Comparison of ENCODE assay signal across 1 cellular context in the genomic region with DNA sequence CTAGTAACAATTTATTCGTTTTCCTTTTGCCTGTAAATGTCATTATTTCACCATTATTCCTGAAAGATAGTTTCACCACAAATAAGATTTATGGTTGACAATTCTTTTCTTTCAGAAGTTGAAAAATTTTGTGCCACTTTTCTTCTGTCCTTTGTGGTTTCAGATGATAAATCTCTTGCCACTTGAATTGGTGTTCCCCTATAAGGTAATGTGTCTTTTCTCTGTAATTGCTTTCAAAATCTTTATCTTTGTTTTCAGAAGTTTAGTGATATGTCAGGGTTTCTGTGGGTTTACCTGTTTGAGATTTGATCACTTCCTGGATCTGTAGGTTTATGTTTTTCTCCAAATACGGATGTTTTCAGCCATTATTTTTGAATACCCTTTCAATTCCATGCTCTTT.
TF ChIP-seq lines count a peak whose summit lies in the region.

No MANE protein-coding gene starts in this region.

TF ChIP-seq in K562, 482 proteins besides CTCF, POLR2A, EP300 and RAD21:
- TF ChIP-seq PKNOX1 (IDR thresholded peaks at IDR 0.05) (peak; percentile 17; the same call in 1 of the 2 replicates), MEIS2 (IDR thresholded peaks at IDR 0.05; ENCODE audit: partially characterized antibody) (peak; percentile 60), SRF (CRISPR knock-in tag; IDR thresholded peaks at IDR 0.05) (peak in 1 of 2 experiments; percentile 29; a peak in 1 of 4 replicates), ZEB2 (IDR thresholded peaks at IDR 0.05) (no peak)
- TF ChIP-seq, protein P1, sequence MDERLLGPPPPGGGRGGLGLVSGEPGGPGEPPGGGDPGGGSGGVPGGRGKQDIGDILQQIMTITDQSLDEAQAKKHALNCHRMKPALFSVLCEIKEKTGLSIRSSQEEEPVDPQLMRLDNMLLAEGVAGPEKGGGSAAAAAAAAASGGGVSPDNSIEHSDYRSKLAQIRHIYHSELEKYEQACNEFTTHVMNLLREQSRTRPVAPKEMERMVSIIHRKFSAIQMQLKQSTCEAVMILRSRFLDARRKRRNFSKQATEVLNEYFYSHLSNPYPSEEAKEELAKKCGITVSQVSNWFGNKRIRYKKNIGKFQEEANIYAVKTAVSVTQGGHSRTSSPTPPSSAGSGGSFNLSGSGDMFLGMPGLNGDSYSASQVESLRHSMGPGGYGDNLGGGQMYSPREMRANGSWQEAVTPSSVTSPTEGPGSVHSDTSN (CRISPR knock-in tag; IDR thresholded peaks at IDR 0.05; ENCODE audit: low read depth): no peak
- TF ChIP-seq, protein P1 (tag; conservative IDR thresholded peaks at IDR 0.05; ENCODE audit: low read depth): peak; percentile 55
- TF ChIP-seq, protein P2, sequence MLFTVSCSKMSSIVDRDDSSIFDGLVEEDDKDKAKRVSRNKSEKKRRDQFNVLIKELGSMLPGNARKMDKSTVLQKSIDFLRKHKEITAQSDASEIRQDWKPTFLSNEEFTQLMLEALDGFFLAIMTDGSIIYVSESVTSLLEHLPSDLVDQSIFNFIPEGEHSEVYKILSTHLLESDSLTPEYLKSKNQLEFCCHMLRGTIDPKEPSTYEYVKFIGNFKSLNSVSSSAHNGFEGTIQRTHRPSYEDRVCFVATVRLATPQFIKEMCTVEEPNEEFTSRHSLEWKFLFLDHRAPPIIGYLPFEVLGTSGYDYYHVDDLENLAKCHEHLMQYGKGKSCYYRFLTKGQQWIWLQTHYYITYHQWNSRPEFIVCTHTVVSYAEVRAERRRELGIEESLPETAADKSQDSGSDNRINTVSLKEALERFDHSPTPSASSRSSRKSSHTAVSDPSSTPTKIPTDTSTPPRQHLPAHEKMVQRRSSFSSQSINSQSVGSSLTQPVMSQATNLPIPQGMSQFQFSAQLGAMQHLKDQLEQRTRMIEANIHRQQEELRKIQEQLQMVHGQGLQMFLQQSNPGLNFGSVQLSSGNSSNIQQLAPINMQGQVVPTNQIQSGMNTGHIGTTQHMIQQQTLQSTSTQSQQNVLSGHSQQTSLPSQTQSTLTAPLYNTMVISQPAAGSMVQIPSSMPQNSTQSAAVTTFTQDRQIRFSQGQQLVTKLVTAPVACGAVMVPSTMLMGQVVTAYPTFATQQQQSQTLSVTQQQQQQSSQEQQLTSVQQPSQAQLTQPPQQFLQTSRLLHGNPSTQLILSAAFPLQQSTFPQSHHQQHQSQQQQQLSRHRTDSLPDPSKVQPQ (CRISPR knock-in tag; IDR thresholded peaks at IDR 0.05; ENCODE audit: borderline replicate concordance): no peak
